Comparison of ENCODE assay signal across 1 cellular context in the genomic region with DNA sequence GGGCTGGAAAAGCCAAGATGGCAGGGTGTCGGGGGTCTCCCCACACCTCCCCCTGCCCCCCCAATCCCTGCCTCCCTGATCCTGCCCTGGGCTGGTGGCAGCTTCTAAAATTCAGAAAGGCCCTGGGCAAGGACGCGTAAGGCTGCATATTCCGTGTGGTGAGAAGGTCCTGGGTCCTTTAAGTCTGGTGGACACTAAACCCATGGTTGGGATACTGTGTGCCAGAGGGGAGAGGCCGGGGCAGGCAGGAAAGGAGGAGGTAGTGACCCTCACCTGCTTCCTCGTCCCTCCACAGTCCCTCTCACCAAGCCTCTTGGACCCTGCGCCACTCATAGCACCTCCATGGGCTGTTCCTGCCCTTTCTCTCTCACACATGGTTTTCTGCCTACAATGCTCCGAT.
A peak's percentile ranks its signal among the peaks of the same experiment; 100 is the strongest.
TF ChIP-seq lines count a peak whose summit lies in the region.

No MANE protein-coding gene starts in this region.

TF ChIP-seq in HepG2, 621 proteins besides CTCF, POLR2A, EP300 and RAD21:
- TF ChIP-seq, protein P1, sequence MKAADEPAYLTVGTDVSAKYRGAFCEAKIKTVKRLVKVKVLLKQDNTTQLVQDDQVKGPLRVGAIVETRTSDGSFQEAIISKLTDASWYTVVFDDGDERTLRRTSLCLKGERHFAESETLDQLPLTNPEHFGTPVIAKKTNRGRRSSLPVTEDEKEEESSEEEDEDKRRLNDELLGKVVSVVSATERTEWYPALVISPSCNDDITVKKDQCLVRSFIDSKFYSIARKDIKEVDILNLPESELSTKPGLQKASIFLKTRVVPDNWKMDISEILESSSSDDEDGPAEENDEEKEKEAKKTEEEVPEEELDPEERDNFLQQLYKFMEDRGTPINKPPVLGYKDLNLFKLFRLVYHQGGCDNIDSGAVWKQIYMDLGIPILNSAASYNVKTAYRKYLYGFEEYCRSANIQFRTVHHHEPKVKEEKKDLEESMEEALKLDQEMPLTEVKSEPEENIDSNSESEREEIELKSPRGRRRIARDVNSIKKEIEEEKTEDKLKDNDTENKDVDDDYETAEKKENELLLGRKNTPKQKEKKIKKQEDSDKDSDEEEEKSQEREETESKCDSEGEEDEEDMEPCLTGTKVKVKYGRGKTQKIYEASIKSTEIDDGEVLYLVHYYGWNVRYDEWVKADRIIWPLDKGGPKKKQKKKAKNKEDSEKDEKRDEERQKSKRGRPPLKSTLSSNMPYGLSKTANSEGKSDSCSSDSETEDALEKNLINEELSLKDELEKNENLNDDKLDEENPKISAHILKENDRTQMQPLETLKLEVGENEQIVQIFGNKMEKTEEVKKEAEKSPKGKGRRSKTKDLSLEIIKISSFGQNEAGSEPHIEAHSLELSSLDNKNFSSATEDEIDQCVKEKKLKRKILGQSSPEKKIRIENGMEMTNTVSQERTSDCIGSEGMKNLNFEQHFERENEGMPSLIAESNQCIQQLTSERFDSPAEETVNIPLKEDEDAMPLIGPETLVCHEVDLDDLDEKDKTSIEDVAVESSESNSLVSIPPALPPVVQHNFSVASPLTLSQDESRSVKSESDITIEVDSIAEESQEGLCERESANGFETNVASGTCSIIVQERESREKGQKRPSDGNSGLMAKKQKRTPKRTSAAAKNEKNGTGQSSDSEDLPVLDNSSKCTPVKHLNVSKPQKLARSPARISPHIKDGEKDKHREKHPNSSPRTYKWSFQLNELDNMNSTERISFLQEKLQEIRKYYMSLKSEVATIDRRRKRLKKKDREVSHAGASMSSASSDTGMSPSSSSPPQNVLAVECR (CRISPR knock-in tag; IDR thresholded peaks at IDR 0.05; ENCODE audit: borderline replicate concordance): no peak
- TF ChIP-seq ASH2L (IDR thresholded peaks at IDR 0.05; ENCODE audit: insufficient read length, low read depth, low read length) (no peak), GATAD2A (CRISPR knock-in tag; IDR thresholded peaks at IDR 0.05) (no peak), MED1 (CRISPR knock-in tag; IDR thresholded peaks at IDR 0.05) (0 out of 2 replicates have a peak, but pooled peaks have one; percentile 9), ZNF605 (CRISPR knock-in tag; IDR thresholded peaks at IDR 0.05) (0 out of 2 replicates have a peak, but pooled peaks have one; percentile 8), AGO2 (optimal IDR thresholded peaks at IDR 0.05; ENCODE audit: low read depth, low read length) (peak; percentile 53), ZNF777 (CRISPR knock-in tag; IDR thresholded peaks at IDR 0.05) (no peak), SALL2 (CRISPR knock-in tag; IDR thresholded peaks at IDR 0.05) (no peak), ZNF329 (CRISPR knock-in tag; IDR thresholded peaks at IDR 0.05; ENCODE audit: low read depth) (peak; percentile 34; the same call in 1 of the 2 replicates), NCOA5 (CRISPR knock-in tag; IDR thresholded peaks at IDR 0.05) (0 out of 2 replicates have a peak, but pooled peaks have one; percentile 71), ZNF24 (IDR thresholded peaks at IDR 0.05) (no peak), SMARCC2 (IDR thresholded peaks at IDR 0.05) (no peak), ZKSCAN5 (CRISPR knock-in tag; IDR thresholded peaks at IDR 0.05) (no peak), ARNT2 (CRISPR knock-in tag; IDR thresholded peaks at IDR 0.05; ENCODE audit: low read depth) (no peak), RFX5 (IDR thresholded peaks at IDR 0.05; ENCODE audit: low read depth, low read length) (no peak), PRPF4 (IDR thresholded peaks at IDR 0.05; ENCODE audit: low read depth, low read length, poor library complexity, severe bottlenecking) (no peak), HBP1 (CRISPR knock-in tag; IDR thresholded peaks at IDR 0.05; ENCODE audit: low read depth) (no peak), JUNB (CRISPR knock-in tag; IDR thresholded peaks at IDR 0.05; ENCODE audit: borderline replicate concordance) (no peak), POLR2AphosphoS2 (IDR thresholded peaks at IDR 0.05; ENCODE audit: low read depth, low read length) (no peak; the same call in 1 of the 2 replicates), IRF1 (CRISPR knock-in tag; IDR thresholded peaks at IDR 0.05; ENCODE audit: low read depth) (no peak), ZBTB7A (CRISPR knock-in tag; IDR thresholded peaks at IDR 0.05) (no peak), DPF2 (CRISPR knock-in tag; IDR thresholded peaks at IDR 0.05; ENCODE audit: borderline replicate concordance, low read depth) (no peak), CBFB (CRISPR knock-in tag; IDR thresholded peaks at IDR 0.05) (no peak), TGIF2 (CRISPR knock-in tag; IDR thresholded peaks at IDR 0.05) (no peak), ZFP36 (IDR thresholded peaks at IDR 0.05; ENCODE audit: borderline replicate concordance, low read depth, low read length, partially characterized antibody) (no peak)
- TF ChIP-seq, protein P2, sequence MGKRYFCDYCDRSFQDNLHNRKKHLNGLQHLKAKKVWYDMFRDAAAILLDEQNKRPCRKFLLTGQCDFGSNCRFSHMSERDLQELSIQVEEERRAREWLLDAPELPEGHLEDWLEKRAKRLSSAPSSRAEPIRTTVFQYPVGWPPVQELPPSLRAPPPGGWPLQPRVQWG (CRISPR knock-in tag; IDR thresholded peaks at IDR 0.05; ENCODE audit: borderline replicate concordance, low read depth): no peak
- TF ChIP-seq, protein P3, sequence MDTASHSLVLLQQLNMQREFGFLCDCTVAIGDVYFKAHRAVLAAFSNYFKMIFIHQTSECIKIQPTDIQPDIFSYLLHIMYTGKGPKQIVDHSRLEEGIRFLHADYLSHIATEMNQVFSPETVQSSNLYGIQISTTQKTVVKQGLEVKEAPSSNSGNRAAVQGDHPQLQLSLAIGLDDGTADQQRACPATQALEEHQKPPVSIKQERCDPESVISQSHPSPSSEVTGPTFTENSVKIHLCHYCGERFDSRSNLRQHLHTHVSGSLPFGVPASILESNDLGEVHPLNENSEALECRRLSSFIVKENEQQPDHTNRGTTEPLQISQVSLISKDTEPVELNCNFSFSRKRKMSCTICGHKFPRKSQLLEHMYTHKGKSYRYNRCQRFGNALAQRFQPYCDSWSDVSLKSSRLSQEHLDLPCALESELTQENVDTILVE (CRISPR knock-in tag; IDR thresholded peaks at IDR 0.05): no peak
- TF ChIP-seq, protein P4, sequence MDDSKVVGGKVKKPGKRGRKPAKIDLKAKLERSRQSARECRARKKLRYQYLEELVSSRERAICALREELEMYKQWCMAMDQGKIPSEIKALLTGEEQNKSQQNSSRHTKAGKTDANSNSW (CRISPR knock-in tag; IDR thresholded peaks at IDR 0.05; ENCODE audit: borderline replicate concordance): no peak
- TF ChIP-seq, protein P5, sequence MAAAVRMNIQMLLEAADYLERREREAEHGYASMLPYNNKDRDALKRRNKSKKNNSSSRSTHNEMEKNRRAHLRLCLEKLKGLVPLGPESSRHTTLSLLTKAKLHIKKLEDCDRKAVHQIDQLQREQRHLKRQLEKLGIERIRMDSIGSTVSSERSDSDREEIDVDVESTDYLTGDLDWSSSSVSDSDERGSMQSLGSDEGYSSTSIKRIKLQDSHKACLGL (CRISPR knock-in tag; IDR thresholded peaks at IDR 0.05): no peak
- TF ChIP-seq, protein P6, sequence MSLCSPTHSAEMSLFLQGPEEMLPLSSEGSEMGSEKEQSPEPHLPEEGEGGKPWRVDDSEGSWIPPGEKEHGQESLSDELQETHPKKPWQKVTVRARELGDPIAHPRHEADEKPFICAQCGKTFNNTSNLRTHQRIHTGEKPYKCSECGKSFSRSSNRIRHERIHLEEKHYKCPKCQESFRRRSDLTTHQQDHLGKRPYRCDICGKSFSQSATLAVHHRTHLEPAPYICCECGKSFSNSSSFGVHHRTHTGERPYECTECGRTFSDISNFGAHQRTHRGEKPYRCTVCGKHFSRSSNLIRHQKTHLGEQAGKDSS (CRISPR knock-in tag; IDR thresholded peaks at IDR 0.05; ENCODE audit: borderline replicate concordance, low read depth): no peak
- TF ChIP-seq, protein P7, sequence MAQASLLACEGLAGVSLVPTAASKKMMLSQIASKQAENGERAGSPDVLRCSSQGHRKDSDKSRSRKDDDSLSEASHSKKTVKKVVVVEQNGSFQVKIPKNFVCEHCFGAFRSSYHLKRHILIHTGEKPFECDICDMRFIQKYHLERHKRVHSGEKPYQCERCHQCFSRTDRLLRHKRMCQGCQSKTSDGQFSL (CRISPR knock-in tag; IDR thresholded peaks at IDR 0.05): no peak
- TF ChIP-seq, protein P8, sequence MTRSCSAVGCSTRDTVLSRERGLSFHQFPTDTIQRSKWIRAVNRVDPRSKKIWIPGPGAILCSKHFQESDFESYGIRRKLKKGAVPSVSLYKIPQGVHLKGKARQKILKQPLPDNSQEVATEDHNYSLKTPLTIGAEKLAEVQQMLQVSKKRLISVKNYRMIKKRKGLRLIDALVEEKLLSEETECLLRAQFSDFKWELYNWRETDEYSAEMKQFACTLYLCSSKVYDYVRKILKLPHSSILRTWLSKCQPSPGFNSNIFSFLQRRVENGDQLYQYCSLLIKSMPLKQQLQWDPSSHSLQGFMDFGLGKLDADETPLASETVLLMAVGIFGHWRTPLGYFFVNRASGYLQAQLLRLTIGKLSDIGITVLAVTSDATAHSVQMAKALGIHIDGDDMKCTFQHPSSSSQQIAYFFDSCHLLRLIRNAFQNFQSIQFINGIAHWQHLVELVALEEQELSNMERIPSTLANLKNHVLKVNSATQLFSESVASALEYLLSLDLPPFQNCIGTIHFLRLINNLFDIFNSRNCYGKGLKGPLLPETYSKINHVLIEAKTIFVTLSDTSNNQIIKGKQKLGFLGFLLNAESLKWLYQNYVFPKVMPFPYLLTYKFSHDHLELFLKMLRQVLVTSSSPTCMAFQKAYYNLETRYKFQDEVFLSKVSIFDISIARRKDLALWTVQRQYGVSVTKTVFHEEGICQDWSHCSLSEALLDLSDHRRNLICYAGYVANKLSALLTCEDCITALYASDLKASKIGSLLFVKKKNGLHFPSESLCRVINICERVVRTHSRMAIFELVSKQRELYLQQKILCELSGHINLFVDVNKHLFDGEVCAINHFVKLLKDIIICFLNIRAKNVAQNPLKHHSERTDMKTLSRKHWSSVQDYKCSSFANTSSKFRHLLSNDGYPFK (CRISPR knock-in tag; IDR thresholded peaks at IDR 0.05; ENCODE audit: borderline replicate concordance): no peak
